21 cellular contexts compared by ENCODE assay signal in the genomic region with DNA sequence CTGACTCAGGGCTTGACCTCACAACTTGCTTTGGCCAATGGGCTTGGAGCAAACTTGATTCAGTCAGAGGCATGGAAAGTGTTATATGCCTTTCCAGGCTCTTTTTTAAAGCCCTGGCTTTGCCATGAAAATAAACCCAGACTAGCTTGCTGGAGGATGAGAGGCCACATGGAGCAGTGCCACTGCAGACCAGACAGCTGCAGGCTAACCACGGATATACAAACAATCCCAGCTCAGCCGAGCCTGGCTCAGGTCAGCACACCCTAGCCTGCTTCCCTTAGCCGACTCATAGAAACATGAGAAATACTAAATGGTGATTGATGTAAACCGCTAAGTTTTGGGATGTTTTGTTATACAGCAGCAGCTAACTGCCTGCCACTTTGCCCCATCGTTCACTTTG.
DNase-seq lines count a peak whose midpoint lies in the region; ATAC-seq and TF ChIP-seq lines count a peak whose summit lies in the region.
"Had no signal": no experiment of that assay in that cellular context is flagged by ENCODE, and none has a peak within 500 bp of the region (broad histone marks: within the 10 kb centered on the region; RNA-seq: fewer than 3 reads in every experiment).

No MANE protein-coding gene starts in this region.

- in situ Hi-C loops in astrocyte of the spinal cord (cut with HindIII; ENCODE audit: low sequenced_read_pairs), result no loop called here

- TF ChIP-seq CTCF in AG04450 (IDR thresholded peaks at IDR 0.05; ENCODE audit: low read depth, low read length) (no peak), astrocyte of the spinal cord (IDR thresholded peaks at IDR 0.05; ENCODE audit: low read depth, low read length) (no peak), lower lobe of right lung (IDR thresholded peaks at IDR 0.05) (no peak)

- no peak for ATAC-seq in lower lobe of right lung
- ATAC-seq in HG03045 (IDR thresholded peaks at IDR 0.05; ENCODE audit: unreplicated experiment), result no peak

- H3K4me3 ChIP-seq in AG04450 (ENCODE audit: low read depth, low read length) (no peak overlapping the region), astrocyte of the spinal cord (ENCODE audit: low read depth, low read length) (no peak overlapping the region), lower lobe of right lung (no peak overlapping the region)
- H3K4me3 ChIP-seq: BLaER1, PC-9, SK-N-MC had no signal

- H3K9me3 ChIP-seq in AG04450 (ENCODE audit: control insufficient read depth, insufficient read depth, low read length) (peaks cover 38% of the 10 kb centered on the region), lower lobe of right lung (peaks cover 7% of the 10 kb centered on the region)

- H3K36me3 ChIP-seq in lower lobe of right lung, result peaks cover 37% of the 10 kb centered on the region

- H3K27me3 ChIP-seq in AG04450 (ENCODE audit: control insufficient read depth, insufficient read depth, low read length) (no peaks in the 10 kb centered on the region), lower lobe of right lung (ENCODE audit: low read depth) (no peaks in the 10 kb centered on the region)
- H3K27me3 ChIP-seq: BLaER1 had no signal

- CTCF ChIA-PET in AG04450 (lab: Charles Lee), result interaction anchor here (1.0 kb wide), 1 partner anchor 210 kb away, joined by 3 read pairs; no protein-coding TSS in a partner anchor

- POLR2A ChIA-PET in AG04450 (lab: Yijun Ruan, JAX), result no interaction called here

- H3K4me1 ChIP-seq in lower lobe of right lung, result no peaks in the 10 kb centered on the region

- DNase-seq in AG04450 (ENCODE audit: low read depth, low spot score) (peak; percentile 34), HT1080 (ENCODE audit: low read depth) (peak; percentile 11), astrocyte of the spinal cord (ENCODE audit: low read depth, low spot score) (peak; percentile 37), glomerular visceral epithelial cell (ENCODE audit: extremely low spot score) (peak; percentile 20), lower lobe of right lung (no peak), GF-D8 (lab: John Stamatoyannopoulos, UW) (no peak)
- DNase-seq in stimulated activated CD8-positive, alpha-beta memory T cell treated with anti-CD3 and anti-CD28 coated beads, Interleukin-4, amount 100 ng/mL, for 48 hours, result no peak
- DNase-seq: CD8-positive, alpha-beta memory T cell; DMS79 treated with DMSO at 0.1 percent for 48 hours; Kasumi-1; MV-4-11; NCI-H1436; NCI-H2029; NCI-H2171; NCI-H446; NCI-H82; PC-9 had no signal

- H3K27ac ChIP-seq in AG04450 (ENCODE audit: low read depth, low read length) (no peak overlapping the region), lower lobe of right lung (no peak overlapping the region)
- H3K27ac ChIP-seq: 22Rv1, BLaER1, PC-9, SK-N-MC had no signal

- intact Hi-C loops in lower lobe of right lung (cut with DNase I), result no loop called here

Comparison
In these comparisons a context has a peak if more than half of its experiments do, and no peak if none do; other contexts are left out.
1. DNase-seq: peak in AG04450 (single experiment), HT1080 (single experiment), astrocyte of the spinal cord (single experiment) and glomerular visceral epithelial cell (single experiment); none in lower lobe of right lung (single experiment), stimulated activated CD8-positive, alpha-beta memory T cell treated with anti-CD3 and anti-CD28 coated beads, Interleukin-4, amount 100 ng/mL, for 48 hours (single experiment) and GF-D8 (single experiment).